1 cellular context compared by ENCODE assay signal in the genomic region with DNA sequence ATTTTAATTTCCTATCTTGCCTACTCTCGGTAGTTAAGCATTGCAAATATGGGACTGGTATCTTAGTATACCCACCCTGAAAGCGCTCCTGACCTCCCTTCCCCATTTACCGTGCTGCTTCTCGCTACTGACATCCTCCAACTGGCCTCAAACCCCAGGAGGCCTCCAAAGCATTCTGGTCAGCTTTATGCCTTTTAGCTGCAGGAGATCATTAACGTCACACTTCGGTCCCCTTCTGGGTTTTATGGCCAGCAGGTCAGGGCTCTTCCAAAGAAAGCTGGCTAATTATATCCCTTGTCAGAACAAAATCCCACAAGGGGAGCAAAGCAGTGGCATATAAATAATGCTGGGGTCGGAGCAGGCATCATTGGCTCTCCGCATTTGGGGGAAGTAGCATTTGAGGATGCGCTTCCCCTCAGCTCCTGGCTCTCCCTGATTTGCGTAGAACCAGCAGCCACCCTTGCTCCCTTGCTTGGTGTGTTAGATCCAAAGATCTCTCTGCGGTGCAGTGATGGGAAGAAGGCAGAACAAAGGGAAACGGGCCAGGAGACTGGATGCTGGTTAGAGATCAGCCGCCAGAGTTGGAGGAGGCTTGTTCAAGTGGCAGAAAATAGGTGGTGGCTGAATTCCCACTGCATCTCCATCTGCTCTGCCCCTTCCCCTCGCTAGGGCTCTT.
TF ChIP-seq lines count a peak whose summit lies in the region.

No MANE protein-coding gene starts in this region.

TF ChIP-seq in GM23338, 12 proteins besides CTCF, POLR2A, EP300 and RAD21 (continued from another document):
- no peak for TF ChIP-seq STAT1 (IDR thresholded peaks at IDR 0.05; ENCODE audit: unreplicated experiment)
- TF ChIP-seq NANOG (IDR thresholded peaks at IDR 0.05; ENCODE audit: borderline replicate concordance), result no peak
- TF ChIP-seq EZH2 (IDR thresholded peaks at IDR 0.05; ENCODE audit: low read depth, unreplicated experiment), result no peak
- TF ChIP-seq ZNF114 (CRISPR knock-in tag; IDR thresholded peaks at IDR 0.05), result no peak
- TF ChIP-seq CREB1 (CRISPR knock-in tag; IDR thresholded peaks at IDR 0.05; ENCODE audit: low read depth), result no peak
- no peak for TF ChIP-seq POLR2AphosphoS5 (IDR thresholded peaks at IDR 0.05; ENCODE audit: low read depth)
- TF ChIP-seq, protein P1, sequence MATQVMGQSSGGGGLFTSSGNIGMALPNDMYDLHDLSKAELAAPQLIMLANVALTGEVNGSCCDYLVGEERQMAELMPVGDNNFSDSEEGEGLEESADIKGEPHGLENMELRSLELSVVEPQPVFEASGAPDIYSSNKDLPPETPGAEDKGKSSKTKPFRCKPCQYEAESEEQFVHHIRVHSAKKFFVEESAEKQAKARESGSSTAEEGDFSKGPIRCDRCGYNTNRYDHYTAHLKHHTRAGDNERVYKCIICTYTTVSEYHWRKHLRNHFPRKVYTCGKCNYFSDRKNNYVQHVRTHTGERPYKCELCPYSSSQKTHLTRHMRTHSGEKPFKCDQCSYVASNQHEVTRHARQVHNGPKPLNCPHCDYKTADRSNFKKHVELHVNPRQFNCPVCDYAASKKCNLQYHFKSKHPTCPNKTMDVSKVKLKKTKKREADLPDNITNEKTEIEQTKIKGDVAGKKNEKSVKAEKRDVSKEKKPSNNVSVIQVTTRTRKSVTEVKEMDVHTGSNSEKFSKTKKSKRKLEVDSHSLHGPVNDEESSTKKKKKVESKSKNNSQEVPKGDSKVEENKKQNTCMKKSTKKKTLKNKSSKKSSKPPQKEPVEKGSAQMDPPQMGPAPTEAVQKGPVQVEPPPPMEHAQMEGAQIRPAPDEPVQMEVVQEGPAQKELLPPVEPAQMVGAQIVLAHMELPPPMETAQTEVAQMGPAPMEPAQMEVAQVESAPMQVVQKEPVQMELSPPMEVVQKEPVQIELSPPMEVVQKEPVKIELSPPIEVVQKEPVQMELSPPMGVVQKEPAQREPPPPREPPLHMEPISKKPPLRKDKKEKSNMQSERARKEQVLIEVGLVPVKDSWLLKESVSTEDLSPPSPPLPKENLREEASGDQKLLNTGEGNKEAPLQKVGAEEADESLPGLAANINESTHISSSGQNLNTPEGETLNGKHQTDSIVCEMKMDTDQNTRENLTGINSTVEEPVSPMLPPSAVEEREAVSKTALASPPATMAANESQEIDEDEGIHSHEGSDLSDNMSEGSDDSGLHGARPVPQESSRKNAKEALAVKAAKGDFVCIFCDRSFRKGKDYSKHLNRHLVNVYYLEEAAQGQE (IDR thresholded peaks at IDR 0.05; ENCODE audit: unreplicated experiment), result no peak
- TF ChIP-seq JUNB (IDR thresholded peaks at IDR 0.05; ENCODE audit: unreplicated experiment), result no peak
- TF ChIP-seq, protein P2, sequence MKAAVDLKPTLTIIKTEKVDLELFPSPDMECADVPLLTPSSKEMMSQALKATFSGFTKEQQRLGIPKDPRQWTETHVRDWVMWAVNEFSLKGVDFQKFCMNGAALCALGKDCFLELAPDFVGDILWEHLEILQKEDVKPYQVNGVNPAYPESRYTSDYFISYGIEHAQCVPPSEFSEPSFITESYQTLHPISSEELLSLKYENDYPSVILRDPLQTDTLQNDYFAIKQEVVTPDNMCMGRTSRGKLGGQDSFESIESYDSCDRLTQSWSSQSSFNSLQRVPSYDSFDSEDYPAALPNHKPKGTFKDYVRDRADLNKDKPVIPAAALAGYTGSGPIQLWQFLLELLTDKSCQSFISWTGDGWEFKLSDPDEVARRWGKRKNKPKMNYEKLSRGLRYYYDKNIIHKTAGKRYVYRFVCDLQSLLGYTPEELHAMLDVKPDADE (IDR thresholded peaks at IDR 0.05), result no peak
- TF ChIP-seq EZH2phosphoT487 (IDR thresholded peaks at IDR 0.05; ENCODE audit: unreplicated experiment), result no peak
